Comparison of ENCODE assay signal across 12 cellular contexts in the genomic region with DNA sequence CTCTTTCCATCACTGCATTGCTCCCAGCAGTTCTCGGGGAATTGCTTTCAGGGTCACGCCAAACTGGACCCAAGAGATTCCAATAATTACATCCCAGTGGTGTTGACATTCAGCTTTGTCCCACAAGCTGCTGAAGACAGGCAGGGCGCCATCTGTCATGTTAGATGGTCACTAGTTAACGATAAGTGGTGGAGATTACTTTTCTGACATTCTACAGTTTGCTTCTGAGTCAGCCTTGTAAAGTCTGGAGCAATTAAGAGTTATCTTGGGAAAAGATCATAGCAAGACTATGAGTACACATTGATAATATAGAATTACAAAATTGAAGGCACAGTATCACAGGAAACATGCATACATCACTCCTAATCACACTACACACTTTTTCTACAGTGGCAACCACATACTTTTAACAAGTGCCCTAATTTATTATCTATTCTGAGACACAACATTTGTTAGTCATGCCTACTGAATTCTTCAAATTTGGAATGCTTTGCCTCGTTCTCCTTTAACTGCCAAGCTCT. TPM values are rescaled to one million over a fixed set of nuclear protein-coding genes. Genes with fewer than 3 reads are reported as not detected.
DNase-seq lines count a peak whose midpoint lies in the region; ATAC-seq, FAIRE-seq and TF ChIP-seq lines count a peak whose summit lies in the region.
"Had no signal": no experiment of that assay in that cellular context is flagged by ENCODE, and none has a peak within 500 bp of the region (broad histone marks: within the 10 kb centered on the region; RNA-seq: fewer than 3 reads in every experiment).

No MANE protein-coding gene starts in this region.

- FAIRE-seq in GM19239 (lab: Jason Lieb, UNC) = no peak

- intact Hi-C loops in sigmoid colon (cut with DNase I) = no loop called here

- no peaks in the 10 kb centered on the region for H3K9me3 ChIP-seq in sigmoid colon
- H3K9me3 ChIP-seq: thoracic aorta had no signal

- no peak for TF ChIP-seq EP300 in sigmoid colon (IDR thresholded peaks at IDR 0.05)

- H3K4me3 ChIP-seq in sigmoid colon = no peak overlapping the region
- H3K4me3 ChIP-seq: thoracic aorta had no signal

- no peak for ATAC-seq in GM21360 (IDR thresholded peaks at IDR 0.05; ENCODE audit: unreplicated experiment)

- TF ChIP-seq POLR2A in sigmoid colon (IDR thresholded peaks at IDR 0.05) = no peak

- H3K27me3 ChIP-seq in sigmoid colon = no peaks in the 10 kb centered on the region

- H3K4me1 ChIP-seq in sigmoid colon = peaks cover 0 to 28% (median 13%) of the 10 kb centered on the region in 4 donors

- H3K27ac ChIP-seq in epithelial cell of prostate (peak overlapping the region; percentile 19), sigmoid colon (peak overlapping the region in 3 of 4 donors; percentile 18 to 50 (median 35))
- H3K27ac ChIP-seq: thoracic aorta had no signal

- peak; percentile 50 for DNase-seq in GM03348 (ENCODE audit: low spot score)
- peak; percentile 88 for DNase-seq in NCI-H524 treated with DMSO at 0.1 percent for 48 hours (lab: John Stamatoyannopoulos, UW)
- no peak for DNase-seq in epithelial cell of prostate (ENCODE audit: low read depth, low spot score)
- DNase-seq in sigmoid colon = no peak
- DNase-seq in GM19239 (ENCODE audit: insufficient read length, low spot score) = no peak
- no peak for DNase-seq in DMS53 treated with DMSO at 0.1 percent for 48 hours (lab: John Stamatoyannopoulos, UW; ENCODE audit: unreplicated experiment)
- DNase-seq in SW480 (ENCODE audit: low spot score) = no peak
- DNase-seq: hippocampal formation; NCI-H1436 treated with DMSO at 0.1 percent for 48 hours; stimulated activated CD4-positive, alpha-beta T cell treated with anti-CD3 and anti-CD28 coated beads, Interleukin-2, amount 100 ng/mL, for 24 hours had no signal

- TF ChIP-seq CTCF in sigmoid colon (IDR thresholded peaks at IDR 0.05) = no peak

- WGBS in sigmoid colon, 2 donors = 18 to 58% methylated on average over 5 of the region's 5 CpGs

- no peaks in the 10 kb centered on the region for H3K36me3 ChIP-seq in sigmoid colon
- H3K36me3 ChIP-seq: thoracic aorta had no signal

RNA-seq across cellular contexts. Expression of a gene that starts 41.9 kb away (rescaled TPM):
- total RNA-seq in sigmoid colon = 100 to 1,000 TPM; 213 to 298 (median 250) TPM
- polyA plus RNA-seq in sigmoid colon = 10 to 100 TPM in 1 of 3 donors, 1 to 10 TPM in 2; 8.4 to 20.6 (median 8.6) TPM

Comparison
In these comparisons a context has a peak if more than half of its experiments do, and no peak if none do; other contexts are left out.
1. DNase-seq: peak in GM03348 (single experiment) and NCI-H524 treated with DMSO at 0.1 percent for 48 hours (single experiment); none in epithelial cell of prostate (single experiment), sigmoid colon (single experiment), GM19239 (single experiment), DMS53 treated with DMSO at 0.1 percent for 48 hours (single experiment) and SW480 (single experiment).